Comparison of ENCODE assay signal across 1 cellular context in genomic region chr16:67029249-67030096, GRCh38.
TF ChIP-seq lines count a peak whose summit lies in the region.

No MANE protein-coding gene starts in this region.

TF ChIP-seq in K562, 482 proteins besides CTCF, POLR2A, EP300 and RAD21 (continued from another document):
- TF ChIP-seq SUPT5H (IDR thresholded peaks at IDR 0.05): no peak
TF ChIP-seq in K562: peak in this region for 90.
